Comparison of ENCODE assay signal across 9 cellular contexts in genomic region chr5:159262859-159263568, GRCh38. TPM values are rescaled to one million over a fixed set of nuclear protein-coding genes. Genes with fewer than 3 reads are reported as not detected.
DNase-seq lines count a peak whose midpoint lies in the region; ATAC-seq, FAIRE-seq and TF ChIP-seq lines count a peak whose summit lies in the region.
"Had no signal": no experiment of that assay in that cellular context is flagged by ENCODE, and none has a peak within 500 bp of the region (broad histone marks: within the 10 kb centered on the region; RNA-seq: fewer than 3 reads in every experiment).

UBLCP1 (plus strand) TSS chr5:159263290; CDS start chr5:159268916, 5,626 bp downstream.

- peak; percentile 86 for TF ChIP-seq POLR2A in GM19099 (IDR thresholded peaks at IDR 0.05; ENCODE audit: extremely low read depth, insufficient read length, low read depth)

- peak within 1 kb of the TSS; percentile 88 to 89 for H3K27ac ChIP-seq in kidney (ENCODE audit: low read depth in 2 of 2, low read length in 2 of 2)

- H3K36me3 ChIP-seq in kidney (ENCODE audit: control insufficient read depth in 1 of 2, insufficient read depth in 2 of 2, low read length in 2 of 2), result no peaks in the 10 kb centered on the region

- H3K9me3 ChIP-seq in kidney (ENCODE audit: control insufficient read depth in 1 of 2, low read length in 2 of 2), result no peaks in the 10 kb centered on the region

- H3K4me3 ChIP-seq in kidney (ENCODE audit: low read length in 2 of 2), result peak within 1 kb of the TSS; percentile 83 to 90

- TF ChIP-seq CTCF in kidney (IDR thresholded peaks at IDR 0.05; ENCODE audit: borderline replicate concordance, extremely low read depth, insufficient read depth), result no peak

- no peak for FAIRE-seq in kidney (lab: Jason Lieb, UNC)
- FAIRE-seq: colon had no signal

- peak; percentile 94 for DNase-seq in AG20443 (ENCODE audit: low spot score)
- DNase-seq in NCI-H510A (lab: John Stamatoyannopoulos, UW), result peak; percentile 63
- peak; percentile 69 for DNase-seq in activated CD4-positive, alpha-beta T cell treated with anti-CD3 and anti-CD28 coated beads for 1 hour
- peak; percentile 38 to 44 for DNase-seq in cerebellar nuclear complex (lab: John Stamatoyannopoulos, UW)
- peak; percentile 89 for DNase-seq in kidney
- peak; percentile 87 for DNase-seq in stimulated activated CD4-positive, alpha-beta T cell treated with anti-CD3 and anti-CD28 coated beads, Interleukin-15, amount 100 ng/mL, for 24 hours

- peak within 1 kb of the TSS; percentile 87 to 91 for H3K9ac ChIP-seq in kidney (ENCODE audit: low read length in 2 of 2)

- intact Hi-C loops in kidney (cut with DNase I), result loop anchor here (10.0 kb wide), 1 partner anchor 108 kb away; no protein-coding TSS in a partner anchor

- ATAC-seq in HG03378 (IDR thresholded peaks at IDR 0.05; ENCODE audit: unreplicated experiment), result peak; percentile 86

- peaks cover 0 to 8% of the 10 kb centered on the region in 2 donors for H3K4me1 ChIP-seq in kidney (ENCODE audit: control insufficient read depth in 1 of 2, insufficient read depth in 1 of 2, low read depth in 1 of 2, low read length in 2 of 2)

RNA-seq across cellular contexts. Expression of gene UBLCP1, which starts in this region (rescaled TPM):
- total RNA-seq in kidney, result 25.1 TPM
- polyA plus RNA-seq in kidney (ENCODE audit: insufficient read depth, low read depth, low replicate concordance), result 17.1 TPM

Comparison
In these comparisons a context has a peak if more than half of its experiments do, and no peak if none do; other contexts are left out.
1. Peak in every context shown above with its lines: DNase-seq, ATAC-seq, H3K4me3 ChIP-seq and H3K27ac ChIP-seq.
2. DNase-seq: peak in every context shown above with its lines; median percentile 94 in AG20443; 89 in kidney; 87 in stimulated activated CD4-positive, alpha-beta T cell treated with anti-CD3 and anti-CD28 coated beads, Interleukin-15, amount 100 ng/mL, for 24 hours; 69 in activated CD4-positive, alpha-beta T cell treated with anti-CD3 and anti-CD28 coated beads for 1 hour; 63 in NCI-H510A; 41 in cerebellar nuclear complex.